Comparison of ENCODE assay signal across 1 cellular context in the genomic region with DNA sequence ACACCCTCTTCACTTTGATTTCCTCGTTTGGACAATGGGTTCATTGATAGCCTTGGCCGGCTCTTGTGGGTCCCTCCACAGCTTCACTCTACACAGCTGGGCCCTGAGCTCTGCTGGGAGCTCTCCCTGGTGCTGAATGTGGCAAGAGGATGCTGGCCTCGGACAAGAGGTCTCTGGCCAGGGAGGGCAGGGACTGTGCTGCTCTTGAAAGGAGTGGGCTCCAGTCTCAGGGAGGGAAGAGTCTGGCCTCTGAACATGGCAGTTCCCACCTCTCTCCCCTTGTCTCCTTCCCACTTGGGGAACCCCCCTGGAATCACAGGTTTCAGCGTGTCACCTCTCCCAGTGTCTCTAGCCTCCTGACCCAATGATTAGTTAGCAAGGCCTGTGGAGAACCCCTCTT.
TF ChIP-seq lines count a peak whose summit lies in the region.

No MANE protein-coding gene starts in this region.

TF ChIP-seq in HepG2, 621 proteins besides CTCF, POLR2A, EP300 and RAD21 (continued from another document and continues in another):
- no peak for TF ChIP-seq ZNF562 (CRISPR knock-in tag; IDR thresholded peaks at IDR 0.05; ENCODE audit: borderline replicate concordance)
- peak; percentile 79; the same call in 1 of the 2 replicates for TF ChIP-seq TMF1 (CRISPR knock-in tag; IDR thresholded peaks at IDR 0.05; ENCODE audit: low read depth)
- TF ChIP-seq SMAD9 (CRISPR knock-in tag; IDR thresholded peaks at IDR 0.05), result no peak
- TF ChIP-seq, protein P1, sequence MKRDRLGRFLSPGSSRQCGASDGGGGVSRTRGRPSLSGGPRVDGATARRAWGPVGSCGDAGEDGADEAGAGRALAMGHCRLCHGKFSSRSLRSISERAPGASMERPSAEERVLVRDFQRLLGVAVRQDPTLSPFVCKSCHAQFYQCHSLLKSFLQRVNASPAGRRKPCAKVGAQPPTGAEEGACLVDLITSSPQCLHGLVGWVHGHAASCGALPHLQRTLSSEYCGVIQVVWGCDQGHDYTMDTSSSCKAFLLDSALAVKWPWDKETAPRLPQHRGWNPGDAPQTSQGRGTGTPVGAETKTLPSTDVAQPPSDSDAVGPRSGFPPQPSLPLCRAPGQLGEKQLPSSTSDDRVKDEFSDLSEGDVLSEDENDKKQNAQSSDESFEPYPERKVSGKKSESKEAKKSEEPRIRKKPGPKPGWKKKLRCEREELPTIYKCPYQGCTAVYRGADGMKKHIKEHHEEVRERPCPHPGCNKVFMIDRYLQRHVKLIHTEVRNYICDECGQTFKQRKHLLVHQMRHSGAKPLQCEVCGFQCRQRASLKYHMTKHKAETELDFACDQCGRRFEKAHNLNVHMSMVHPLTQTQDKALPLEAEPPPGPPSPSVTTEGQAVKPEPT (CRISPR knock-in tag; IDR thresholded peaks at IDR 0.05; ENCODE audit: low read depth), result peak; percentile 80; the same call in 1 of the 2 replicates
- 0 out of 2 replicates have a peak, but pooled peaks have one; percentile 50 for TF ChIP-seq RFXAP (CRISPR knock-in tag; IDR thresholded peaks at IDR 0.05; ENCODE audit: borderline replicate concordance)
- TF ChIP-seq ISX (CRISPR knock-in tag; conservative IDR thresholded peaks at IDR 0.05), result peak; percentile 78; the same call in 1 of the 2 replicates
- TF ChIP-seq, protein P2, sequence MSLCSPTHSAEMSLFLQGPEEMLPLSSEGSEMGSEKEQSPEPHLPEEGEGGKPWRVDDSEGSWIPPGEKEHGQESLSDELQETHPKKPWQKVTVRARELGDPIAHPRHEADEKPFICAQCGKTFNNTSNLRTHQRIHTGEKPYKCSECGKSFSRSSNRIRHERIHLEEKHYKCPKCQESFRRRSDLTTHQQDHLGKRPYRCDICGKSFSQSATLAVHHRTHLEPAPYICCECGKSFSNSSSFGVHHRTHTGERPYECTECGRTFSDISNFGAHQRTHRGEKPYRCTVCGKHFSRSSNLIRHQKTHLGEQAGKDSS (CRISPR knock-in tag; IDR thresholded peaks at IDR 0.05; ENCODE audit: borderline replicate concordance, low read depth), result peak; percentile 43; the same call in 1 of the 2 replicates
- TF ChIP-seq RBM39 (IDR thresholded peaks at IDR 0.05; ENCODE audit: low read depth, low read length, poor library complexity, severe bottlenecking), result no peak
- peak; percentile 100 for TF ChIP-seq MIER2 (CRISPR knock-in tag; IDR thresholded peaks at IDR 0.05)
- TF ChIP-seq REPIN1 (CRISPR knock-in tag; IDR thresholded peaks at IDR 0.05; ENCODE audit: borderline replicate concordance, low read depth), result peak; percentile 85
- peak; percentile 74 for TF ChIP-seq PPARG (CRISPR knock-in tag; conservative IDR thresholded peaks at IDR 0.05)
- peak; percentile 43; the same call in 1 of the 2 replicates for TF ChIP-seq TBX2 (CRISPR knock-in tag; IDR thresholded peaks at IDR 0.05; ENCODE audit: borderline replicate concordance)
- TF ChIP-seq RELA (CRISPR knock-in tag; IDR thresholded peaks at IDR 0.05), result 0 out of 2 replicates have a peak, but pooled peaks have one; percentile 59
- TF ChIP-seq, protein P3, sequence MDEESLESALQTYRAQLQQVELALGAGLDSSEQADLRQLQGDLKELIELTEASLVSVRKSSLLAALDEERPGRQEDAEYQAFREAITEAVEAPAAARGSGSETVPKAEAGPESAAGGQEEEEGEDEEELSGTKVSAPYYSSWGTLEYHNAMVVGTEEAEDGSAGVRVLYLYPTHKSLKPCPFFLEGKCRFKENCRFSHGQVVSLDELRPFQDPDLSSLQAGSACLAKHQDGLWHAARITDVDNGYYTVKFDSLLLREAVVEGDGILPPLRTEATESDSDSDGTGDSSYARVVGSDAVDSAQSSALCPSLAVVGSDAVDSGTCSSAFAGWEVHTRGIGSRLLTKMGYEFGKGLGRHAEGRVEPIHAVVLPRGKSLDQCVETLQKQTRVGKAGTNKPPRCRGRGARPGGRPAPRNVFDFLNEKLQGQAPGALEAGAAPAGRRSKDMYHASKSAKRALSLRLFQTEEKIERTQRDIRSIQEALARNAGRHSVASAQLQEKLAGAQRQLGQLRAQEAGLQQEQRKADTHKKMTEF (CRISPR knock-in tag; IDR thresholded peaks at IDR 0.05), result peak; percentile 69; the same call in 1 of the 2 replicates
- TF ChIP-seq MTA3 (CRISPR knock-in tag; IDR thresholded peaks at IDR 0.05), result 0 out of 2 replicates have a peak, but pooled peaks have one; percentile 47
- TF ChIP-seq, protein P4, sequence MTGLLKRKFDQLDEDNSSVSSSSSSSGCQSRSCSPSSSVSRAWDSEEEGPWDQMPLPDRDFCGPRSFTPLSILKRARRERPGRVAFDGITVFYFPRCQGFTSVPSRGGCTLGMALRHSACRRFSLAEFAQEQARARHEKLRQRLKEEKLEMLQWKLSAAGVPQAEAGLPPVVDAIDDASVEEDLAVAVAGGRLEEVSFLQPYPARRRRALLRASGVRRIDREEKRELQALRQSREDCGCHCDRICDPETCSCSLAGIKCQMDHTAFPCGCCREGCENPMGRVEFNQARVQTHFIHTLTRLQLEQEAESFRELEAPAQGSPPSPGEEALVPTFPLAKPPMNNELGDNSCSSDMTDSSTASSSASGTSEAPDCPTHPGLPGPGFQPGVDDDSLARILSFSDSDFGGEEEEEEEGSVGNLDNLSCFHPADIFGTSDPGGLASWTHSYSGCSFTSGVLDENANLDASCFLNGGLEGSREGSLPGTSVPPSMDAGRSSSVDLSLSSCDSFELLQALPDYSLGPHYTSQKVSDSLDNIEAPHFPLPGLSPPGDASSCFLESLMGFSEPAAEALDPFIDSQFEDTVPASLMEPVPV (CRISPR knock-in tag; IDR thresholded peaks at IDR 0.05), result peak; percentile 84; the same call in 1 of the 2 replicates
- TF ChIP-seq, protein P5, sequence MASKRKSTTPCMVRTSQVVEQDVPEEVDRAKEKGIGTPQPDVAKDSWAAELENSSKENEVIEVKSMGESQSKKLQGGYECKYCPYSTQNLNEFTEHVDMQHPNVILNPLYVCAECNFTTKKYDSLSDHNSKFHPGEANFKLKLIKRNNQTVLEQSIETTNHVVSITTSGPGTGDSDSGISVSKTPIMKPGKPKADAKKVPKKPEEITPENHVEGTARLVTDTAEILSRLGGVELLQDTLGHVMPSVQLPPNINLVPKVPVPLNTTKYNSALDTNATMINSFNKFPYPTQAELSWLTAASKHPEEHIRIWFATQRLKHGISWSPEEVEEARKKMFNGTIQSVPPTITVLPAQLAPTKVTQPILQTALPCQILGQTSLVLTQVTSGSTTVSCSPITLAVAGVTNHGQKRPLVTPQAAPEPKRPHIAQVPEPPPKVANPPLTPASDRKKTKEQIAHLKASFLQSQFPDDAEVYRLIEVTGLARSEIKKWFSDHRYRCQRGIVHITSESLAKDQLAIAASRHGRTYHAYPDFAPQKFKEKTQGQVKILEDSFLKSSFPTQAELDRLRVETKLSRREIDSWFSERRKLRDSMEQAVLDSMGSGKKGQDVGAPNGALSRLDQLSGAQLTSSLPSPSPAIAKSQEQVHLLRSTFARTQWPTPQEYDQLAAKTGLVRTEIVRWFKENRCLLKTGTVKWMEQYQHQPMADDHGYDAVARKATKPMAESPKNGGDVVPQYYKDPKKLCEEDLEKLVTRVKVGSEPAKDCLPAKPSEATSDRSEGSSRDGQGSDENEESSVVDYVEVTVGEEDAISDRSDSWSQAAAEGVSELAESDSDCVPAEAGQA (IDR thresholded peaks at IDR 0.05; ENCODE audit: low read depth), result no peak
- TF ChIP-seq, protein P5 (CRISPR knock-in tag; IDR thresholded peaks at IDR 0.05; ENCODE audit: borderline replicate concordance), result no peak
- TF ChIP-seq PHF8 (CRISPR knock-in tag; IDR thresholded peaks at IDR 0.05), result peak; percentile 49
- peak; percentile 43; the same call in 1 of the 2 replicates for TF ChIP-seq ZNF629 (CRISPR knock-in tag; conservative IDR thresholded peaks at IDR 0.05)
- TF ChIP-seq ZNF546 (CRISPR knock-in tag; conservative IDR thresholded peaks at IDR 0.05), result 0 out of 2 replicates have a peak, but pooled peaks have one; percentile 51
- TF ChIP-seq ZNF605 (CRISPR knock-in tag; IDR thresholded peaks at IDR 0.05), result peak; percentile 73; the same call in 1 of the 2 replicates
- TF ChIP-seq, protein P6, sequence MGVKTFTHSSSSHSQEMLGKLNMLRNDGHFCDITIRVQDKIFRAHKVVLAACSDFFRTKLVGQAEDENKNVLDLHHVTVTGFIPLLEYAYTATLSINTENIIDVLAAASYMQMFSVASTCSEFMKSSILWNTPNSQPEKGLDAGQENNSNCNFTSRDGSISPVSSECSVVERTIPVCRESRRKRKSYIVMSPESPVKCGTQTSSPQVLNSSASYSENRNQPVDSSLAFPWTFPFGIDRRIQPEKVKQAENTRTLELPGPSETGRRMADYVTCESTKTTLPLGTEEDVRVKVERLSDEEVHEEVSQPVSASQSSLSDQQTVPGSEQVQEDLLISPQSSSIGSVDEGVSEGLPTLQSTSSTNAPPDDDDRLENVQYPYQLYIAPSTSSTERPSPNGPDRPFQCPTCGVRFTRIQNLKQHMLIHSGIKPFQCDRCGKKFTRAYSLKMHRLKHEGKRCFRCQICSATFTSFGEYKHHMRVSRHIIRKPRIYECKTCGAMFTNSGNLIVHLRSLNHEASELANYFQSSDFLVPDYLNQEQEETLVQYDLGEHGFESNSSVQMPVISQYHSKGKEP (CRISPR knock-in tag; IDR thresholded peaks at IDR 0.05), result peak; percentile 98
- TF ChIP-seq KDM4B (CRISPR knock-in tag; IDR thresholded peaks at IDR 0.05), result peak; percentile 94
- TF ChIP-seq PAX8 (CRISPR knock-in tag; IDR thresholded peaks at IDR 0.05; ENCODE audit: borderline replicate concordance), result peak; percentile 50; the same call in 1 of the 2 replicates
- TF ChIP-seq ETV5 (CRISPR knock-in tag; IDR thresholded peaks at IDR 0.05; ENCODE audit: borderline replicate concordance), result 0 out of 2 replicates have a peak, but pooled peaks have one; percentile 52
- TF ChIP-seq ZNF7 (CRISPR knock-in tag; IDR thresholded peaks at IDR 0.05), result peak; percentile 49; the same call in 1 of the 2 replicates
- TF ChIP-seq, protein P7, sequence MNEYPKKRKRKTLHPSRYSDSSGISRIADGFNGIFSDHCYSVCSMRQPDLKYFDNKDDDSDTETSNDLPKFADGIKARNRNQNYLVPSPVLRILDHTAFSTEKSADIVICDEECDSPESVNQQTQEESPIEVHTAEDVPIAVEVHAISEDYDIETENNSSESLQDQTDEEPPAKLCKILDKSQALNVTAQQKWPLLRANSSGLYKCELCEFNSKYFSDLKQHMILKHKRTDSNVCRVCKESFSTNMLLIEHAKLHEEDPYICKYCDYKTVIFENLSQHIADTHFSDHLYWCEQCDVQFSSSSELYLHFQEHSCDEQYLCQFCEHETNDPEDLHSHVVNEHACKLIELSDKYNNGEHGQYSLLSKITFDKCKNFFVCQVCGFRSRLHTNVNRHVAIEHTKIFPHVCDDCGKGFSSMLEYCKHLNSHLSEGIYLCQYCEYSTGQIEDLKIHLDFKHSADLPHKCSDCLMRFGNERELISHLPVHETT (CRISPR knock-in tag; conservative IDR thresholded peaks at IDR 0.05), result peak; percentile 82
- TF ChIP-seq RFXANK (CRISPR knock-in tag; IDR thresholded peaks at IDR 0.05), result peak; percentile 84; the same call in 1 of the 2 replicates
- TF ChIP-seq, protein P8, sequence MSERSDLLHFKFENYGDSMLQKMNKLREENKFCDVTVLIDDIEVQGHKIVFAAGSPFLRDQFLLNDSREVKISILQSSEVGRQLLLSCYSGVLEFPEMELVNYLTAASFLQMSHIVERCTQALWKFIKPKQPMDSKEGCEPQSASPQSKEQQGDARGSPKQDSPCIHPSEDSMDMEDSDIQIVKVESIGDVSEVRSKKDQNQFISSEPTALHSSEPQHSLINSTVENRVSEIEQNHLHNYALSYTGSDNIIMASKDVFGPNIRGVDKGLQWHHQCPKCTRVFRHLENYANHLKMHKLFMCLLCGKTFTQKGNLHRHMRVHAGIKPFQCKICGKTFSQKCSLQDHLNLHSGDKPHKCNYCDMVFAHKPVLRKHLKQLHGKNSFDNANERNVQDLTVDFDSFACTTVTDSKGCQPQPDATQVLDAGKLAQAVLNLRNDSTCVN (CRISPR knock-in tag; IDR thresholded peaks at IDR 0.05; ENCODE audit: borderline replicate concordance), result peak; percentile 92
- TF ChIP-seq, protein P9, sequence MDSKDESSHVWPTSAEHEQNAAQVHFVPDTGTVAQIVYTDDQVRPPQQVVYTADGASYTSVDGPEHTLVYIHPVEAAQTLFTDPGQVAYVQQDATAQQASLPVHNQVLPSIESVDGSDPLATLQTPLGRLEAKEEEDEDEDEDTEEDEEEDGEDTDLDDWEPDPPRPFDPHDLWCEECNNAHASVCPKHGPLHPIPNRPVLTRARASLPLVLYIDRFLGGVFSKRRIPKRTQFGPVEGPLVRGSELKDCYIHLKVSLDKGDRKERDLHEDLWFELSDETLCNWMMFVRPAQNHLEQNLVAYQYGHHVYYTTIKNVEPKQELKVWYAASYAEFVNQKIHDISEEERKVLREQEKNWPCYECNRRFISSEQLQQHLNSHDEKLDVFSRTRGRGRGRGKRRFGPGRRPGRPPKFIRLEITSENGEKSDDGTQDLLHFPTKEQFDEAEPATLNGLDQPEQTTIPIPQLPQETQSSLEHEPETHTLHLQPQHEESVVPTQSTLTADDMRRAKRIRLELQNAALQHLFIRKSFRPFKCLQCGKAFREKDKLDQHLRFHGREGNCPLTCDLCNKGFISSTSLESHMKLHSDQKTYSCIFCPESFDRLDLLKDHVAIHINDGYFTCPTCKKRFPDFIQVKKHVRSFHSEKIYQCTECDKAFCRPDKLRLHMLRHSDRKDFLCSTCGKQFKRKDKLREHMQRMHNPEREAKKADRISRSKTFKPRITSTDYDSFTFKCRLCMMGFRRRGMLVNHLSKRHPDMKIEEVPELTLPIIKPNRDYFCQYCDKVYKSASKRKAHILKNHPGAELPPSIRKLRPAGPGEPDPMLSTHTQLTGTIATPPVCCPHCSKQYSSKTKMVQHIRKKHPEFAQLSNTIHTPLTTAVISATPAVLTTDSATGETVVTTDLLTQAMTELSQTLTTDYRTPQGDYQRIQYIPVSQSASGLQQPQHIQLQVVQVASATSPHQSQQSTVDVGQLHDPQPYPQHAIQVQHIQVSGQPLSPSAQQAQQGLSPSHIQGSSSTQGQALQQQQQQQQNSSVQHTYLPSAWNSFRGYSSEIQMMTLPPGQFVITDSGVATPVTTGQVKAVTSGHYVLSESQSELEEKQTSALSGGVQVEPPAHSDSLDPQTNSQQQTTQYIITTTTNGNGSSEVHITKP (CRISPR knock-in tag; IDR thresholded peaks at IDR 0.05; ENCODE audit: low read depth), result peak; percentile 70; the same call in 1 of the 2 replicates
- TF ChIP-seq, protein P10, sequence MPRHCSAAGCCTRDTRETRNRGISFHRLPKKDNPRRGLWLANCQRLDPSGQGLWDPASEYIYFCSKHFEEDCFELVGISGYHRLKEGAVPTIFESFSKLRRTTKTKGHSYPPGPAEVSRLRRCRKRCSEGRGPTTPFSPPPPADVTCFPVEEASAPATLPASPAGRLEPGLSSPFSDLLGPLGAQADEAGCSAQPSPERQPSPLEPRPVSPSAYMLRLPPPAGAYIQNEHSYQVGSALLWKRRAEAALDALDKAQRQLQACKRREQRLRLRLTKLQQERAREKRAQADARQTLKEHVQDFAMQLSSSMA (CRISPR knock-in tag; IDR thresholded peaks at IDR 0.05), result peak; percentile 64; the same call in 1 of the 2 replicates
